ENCODE assay signal across 15 cellular contexts in the genomic region with DNA sequence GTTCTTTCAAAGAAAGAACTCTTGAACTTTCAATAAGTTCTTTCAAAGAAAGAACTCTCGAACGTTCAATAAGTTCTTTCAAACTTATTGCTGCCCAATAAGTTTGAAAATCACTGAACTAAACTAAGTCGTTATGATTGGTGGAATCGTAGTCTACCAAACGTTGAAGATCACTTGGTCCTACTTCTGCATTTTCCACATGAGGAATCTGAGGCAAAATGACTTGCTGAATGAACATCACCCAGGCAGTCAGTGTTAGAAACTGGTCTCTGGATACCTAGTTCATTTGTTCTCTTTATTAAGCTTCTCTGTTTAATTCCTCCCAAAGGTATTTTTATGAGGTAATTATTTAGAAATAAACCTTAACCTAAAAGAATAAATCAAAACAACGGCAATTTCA.
"Had no signal": no experiment of that assay in that cellular context is flagged by ENCODE, and none has a peak within 500 bp of the region (broad histone marks: within the 10 kb centered on the region; RNA-seq: fewer than 3 reads in every experiment).

No MANE protein-coding gene starts in this region.

- ATAC-seq: foreskin keratinocyte had no signal

- H3K27me3 Mint-ChIP-seq: effector memory CD8-positive, alpha-beta T cell had no signal

- H3K36me3 ChIP-seq: left ventricle myocardium inferior, tibial nerve, uterus had no signal

- H3K4me3 Mint-ChIP-seq: activated naive CD4-positive, alpha-beta T cell treated with anti-CD3 and anti-CD28 coated beads for 36 hours; nephron had no signal

- DNase-seq: activated CD4-positive, alpha-beta T cell treated with anti-CD3 and anti-CD28 coated beads for 4 hours; activated CD8-positive, alpha-beta memory T cell treated with anti-CD3 and anti-CD28 coated beads for 24 hours; activated naive CD4-positive, alpha-beta T cell treated with anti-CD3 and anti-CD28 coated beads for 36 hours; dermis blood vessel endothelial cell; effector memory CD8-positive, alpha-beta T cell; foreskin keratinocyte; left ventricle myocardium inferior; mesenchymal stem cell; nucleus accumbens; posterior cingulate gyrus; retina; stimulated activated naive CD4-positive, alpha-beta T cell; uterus had no signal

- H3K9me3 ChIP-seq: left ventricle myocardium inferior, tibial nerve, uterus had no signal

- H3K9me3 Mint-ChIP-seq: activated naive CD4-positive, alpha-beta T cell treated with anti-CD3 and anti-CD28 coated beads for 36 hours; effector memory CD8-positive, alpha-beta T cell; nephron had no signal

- H3K27ac Mint-ChIP-seq: nephron had no signal

- H3K27ac ChIP-seq: foreskin keratinocyte, left ventricle myocardium inferior, uterus had no signal
